8 cellular contexts compared by ENCODE assay signal in the genomic region with DNA sequence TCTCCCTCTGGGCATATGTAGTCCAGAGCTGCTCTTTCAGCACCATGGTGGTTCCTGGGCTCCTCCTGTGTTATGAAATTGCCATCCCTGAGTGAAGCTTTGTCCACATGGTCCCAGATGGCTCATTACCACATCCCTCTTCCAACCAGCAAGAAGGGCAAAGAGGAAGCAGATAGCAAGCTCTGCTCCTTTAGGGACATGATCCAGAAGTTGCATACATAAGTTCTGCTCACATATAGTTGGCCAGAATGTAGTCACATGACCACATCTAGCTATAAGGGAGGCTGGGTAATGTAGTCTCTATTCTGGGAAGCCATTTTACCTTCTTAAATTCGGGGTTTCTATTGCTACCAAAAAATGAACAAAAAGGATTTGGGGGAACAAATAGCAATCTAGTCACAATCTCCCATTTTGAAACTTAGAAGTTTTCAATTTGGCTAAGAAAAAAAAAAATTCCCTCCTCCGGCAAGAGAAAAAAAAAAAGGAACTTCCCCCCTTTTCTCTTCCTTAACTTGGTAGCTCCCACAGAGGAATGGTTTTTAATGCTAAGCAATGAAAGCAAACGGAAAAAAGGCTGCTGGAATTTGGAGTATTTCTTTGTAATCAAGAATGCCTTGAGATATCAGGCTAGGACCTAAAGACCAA.
A peak's percentile ranks its signal among the peaks of the same experiment; 100 is the strongest.
DNase-seq lines count a peak whose midpoint lies in the region; ATAC-seq and TF ChIP-seq lines count a peak whose summit lies in the region.

No MANE protein-coding gene starts in this region.

- peak overlapping the region; percentile 11; the same call in 1 of the 2 replicates for H3K9ac ChIP-seq in IMR-90 (ENCODE audit: low read depth, low read length)

- peaks cover 2% of the 10 kb centered on the region; the same call in 1 of the 2 replicates for H3K4me1 ChIP-seq in IMR-90 (ENCODE audit: control insufficient read depth, insufficient read depth, low read length)
- H3K4me1 ChIP-seq in heart left ventricle, result peaks cover 0 to 6% (median 0%) of the 10 kb centered on the region in 12 donors

- TF ChIP-seq RAD21 in IMR-90 (IDR thresholded peaks at IDR 0.05; ENCODE audit: low read length), result no peak

- no peaks in the 10 kb centered on the region for H3K4me1 Mint-ChIP-seq in T-helper 17 cell

- peak overlapping the region; percentile 32 to 99 for H4K8ac ChIP-seq in IMR-90 (ENCODE audit: low read depth in 2 of 2, low read length in 2 of 2)

- H3K27me3 ChIP-seq in IMR-90 (ENCODE audit: control insufficient read depth, insufficient read depth, low read length), result peaks cover 6% of the 10 kb centered on the region
- peaks cover 0 to 5% (median 0%) of the 10 kb centered on the region in 9 donors for H3K27me3 ChIP-seq in heart left ventricle

- no TSS peak for BruUV-seq in IMR-90 (replicated peaks; lab: Mats Ljungman, UMichigan)

- peak overlapping the region; percentile 48; the same call in 1 of the 2 replicates for H3K4me2 ChIP-seq in IMR-90 (ENCODE audit: low read depth, low read length)

- no peaks in the 10 kb centered on the region for H3K9me1 ChIP-seq in IMR-90 (ENCODE audit: insufficient read depth, low read length)

- H4K91ac ChIP-seq in IMR-90 (ENCODE audit: insufficient read depth, low read depth, low read length), result peak overlapping the region; percentile 89

- no peak overlapping the region for H3K27ac Mint-ChIP-seq in T-helper 17 cell

- no peaks in the 10 kb centered on the region for H3K79me1 ChIP-seq in IMR-90 (ENCODE audit: low read depth in 1 of 2, low read length in 2 of 2)

- intact Hi-C loops in IMR-90 (cut with micrococcal nuclease) (no loop called here), heart left ventricle (cut with DNase I) (no loop called here)

- H3K9me3 ChIP-seq in IMR-90 (ENCODE audit: control insufficient read depth, insufficient read depth, low read length), result no peaks in the 10 kb centered on the region
- no peaks in the 10 kb centered on the region for H3K9me3 ChIP-seq in T-helper 17 cell (ENCODE audit: control insufficient read depth, low read length, poor library complexity, severe bottlenecking)
- H3K9me3 ChIP-seq in heart left ventricle, result no peaks in the 10 kb centered on the region

- H3K36me3 ChIP-seq in IMR-90 (ENCODE audit: control insufficient read depth, insufficient read depth, low read length), result no peaks in the 10 kb centered on the region
- no peaks in the 10 kb centered on the region for H3K36me3 ChIP-seq in heart left ventricle

- no peak overlapping the region for H2AK5ac ChIP-seq in IMR-90 (ENCODE audit: low read depth, low read length)

- TF ChIP-seq CTCF in IMR-90 (conservative IDR thresholded peaks at IDR 0.05; ENCODE audit: low read depth, low read length) (no peak), heart left ventricle (IDR thresholded peaks at IDR 0.05) (no peak)

- CTCF ChIA-PET in IMR-90 (lab: Yijun Ruan, JAX), result no interaction called here

- no peaks in the 10 kb centered on the region for H3K36me3 Mint-ChIP-seq in T-helper 17 cell (ENCODE audit: low read depth)

- peak overlapping the region; percentile 99 for H4K5ac ChIP-seq in IMR-90 (ENCODE audit: low read depth, low read length)

- POLR2A ChIA-PET in IMR-90 (lab: Charles Lee; ENCODE audit: unreplicated experiment), result no interaction called here

- H2AK9ac ChIP-seq in IMR-90 (replicated peaks; ENCODE audit: low read depth, low read length, poor library complexity), result peak overlapping the region; percentile 51

- H4K20me1 ChIP-seq in IMR-90 (ENCODE audit: insufficient read depth, low read length), result no peaks in the 10 kb centered on the region

- H2BK15ac ChIP-seq in IMR-90 (ENCODE audit: low read depth, low read length), result peak overlapping the region; percentile 23; the same call in 1 of the 3 replicates

- TF ChIP-seq POLR2A in IMR-90 (IDR thresholded peaks at IDR 0.05; ENCODE audit: low read depth, low read length) (no peak), heart left ventricle (IDR thresholded peaks at IDR 0.05) (no peak)

- H3K4me3 Mint-ChIP-seq in T-helper 17 cell, result no peak overlapping the region

- dilution Hi-C loops in IMR-90 (cut with HindIII; ENCODE audit: low sequenced_read_pairs, unreplicated experiment), result no loop called here

- H3K27ac ChIP-seq in IMR-90 (ENCODE audit: insufficient read depth, low read length) (peak overlapping the region; percentile 27; the same call in 1 of the 2 replicates), heart left ventricle (peak overlapping the region in 2 of 12 donors; percentile 8 to 18)

- peak overlapping the region; percentile 77 for H3K14ac ChIP-seq in IMR-90 (replicated peaks; ENCODE audit: low read depth, low read length)

- ATAC-seq in IMR-90 (ENCODE audit: low read depth) (peak; percentile 99), T-helper 17 cell (peak; percentile 65), heart left ventricle (peak in 3 of 4 donors; percentile 84 to 94 (median 85)), HG03460 (IDR thresholded peaks at IDR 0.05; ENCODE audit: unreplicated experiment) (no peak)

- peak overlapping the region; percentile 94 for H2AFZ ChIP-seq in IMR-90 (replicated peaks; ENCODE audit: low read length, poor library complexity)

- H2BK120ac ChIP-seq in IMR-90 (ENCODE audit: low read depth, low read length), result peak overlapping the region; percentile 78

- no peak overlapping the region for H3K23ac ChIP-seq in IMR-90 (ENCODE audit: low read depth, low read length)

- in situ Hi-C loops in IMR-90 (cut with MboI; ENCODE audit: low sequenced_read_pairs), result no loop called here

- H2BK20ac ChIP-seq in IMR-90 (ENCODE audit: low read depth, low read length), result peak overlapping the region; percentile 45; the same call in 1 of the 2 replicates

- DNase-seq in DMS 273 treated with DMSO at 0.1 percent for 48 hours (lab: John Stamatoyannopoulos, UW) (peak; percentile 92), IMR-90 (peak; percentile 81), T-helper 17 cell (no peak), heart left ventricle (peak in 1 of 5 donors; percentile 34), retina (peak; percentile 63), activated gamma-delta T cell (lab: John Stamatoyannopoulos, UW) (no peak)
- no peak for DNase-seq in stimulated activated CD4-positive, alpha-beta T cell treated with anti-CD3 and anti-CD28 coated beads, Interleukin-12 subunit alpha, Interleukin-12 subunit beta, amount 100 ng/mL, for 4 hours

- H3K27me3 Mint-ChIP-seq in T-helper 17 cell, result no peaks in the 10 kb centered on the region

- WGBS in IMR-90 (ENCODE audit: extremely low coverage in 2 of 2, insufficient read length in 1 of 2), 2 experiments, result 0% methylated on average over 1 of the region's 3 CpGs; no CpG with 5 or more reads in 1 of the 2 experiments
- WGBS in heart left ventricle, 4 donors, result 12 to 26% (median 20%) methylated on average over 3 of the region's 3 CpGs

- H3K56ac ChIP-seq in IMR-90 (ENCODE audit: extremely low read depth, insufficient read depth, low read length), result no peak overlapping the region

- no peak overlapping the region for H3K4me3 ChIP-seq in IMR-90 (ENCODE audit: insufficient read depth, low read depth, low read length)
- H3K4me3 ChIP-seq in heart left ventricle, result peak overlapping the region in 3 of 12 donors; percentile 21 to 35 (median 26)

- H3K18ac ChIP-seq in IMR-90 (ENCODE audit: low read depth, low read length), result peak overlapping the region; percentile 96

- H3K4ac ChIP-seq in IMR-90 (ENCODE audit: low read depth, low read length), result peak overlapping the region; percentile 74

- H2BK5ac ChIP-seq in IMR-90 (ENCODE audit: low read depth, low read length, poor library complexity, severe bottlenecking), result peak overlapping the region; percentile 88

TF ChIP-seq in IMR-90, 13 proteins besides CTCF, POLR2A, EP300 and RAD21:
- TF ChIP-seq MXI1 (IDR thresholded peaks at IDR 0.05; ENCODE audit: borderline replicate concordance, low read depth, low read length) (no peak), RFX5 (IDR thresholded peaks at IDR 0.05; ENCODE audit: low read depth, low read length) (no peak), BHLHE40 (IDR thresholded peaks at IDR 0.05; ENCODE audit: low read depth, low read length) (peak; percentile 64), FOS (IDR thresholded peaks at IDR 0.05; ENCODE audit: low read depth, low read length) (no peak), CEBPB (IDR thresholded peaks at IDR 0.05; ENCODE audit: low read depth, low read length) (no peak), RCOR1 (IDR thresholded peaks at IDR 0.05; ENCODE audit: insufficient replicate concordance, low read length) (no peak), CHD1 (IDR thresholded peaks at IDR 0.05; ENCODE audit: low read depth, low read length) (no peak)
- TF ChIP-seq, protein P1, sequence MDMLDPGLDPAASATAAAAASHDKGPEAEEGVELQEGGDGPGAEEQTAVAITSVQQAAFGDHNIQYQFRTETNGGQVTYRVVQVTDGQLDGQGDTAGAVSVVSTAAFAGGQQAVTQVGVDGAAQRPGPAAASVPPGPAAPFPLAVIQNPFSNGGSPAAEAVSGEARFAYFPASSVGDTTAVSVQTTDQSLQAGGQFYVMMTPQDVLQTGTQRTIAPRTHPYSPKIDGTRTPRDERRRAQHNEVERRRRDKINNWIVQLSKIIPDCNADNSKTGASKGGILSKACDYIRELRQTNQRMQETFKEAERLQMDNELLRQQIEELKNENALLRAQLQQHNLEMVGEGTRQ (IDR thresholded peaks at IDR 0.05; ENCODE audit: low read depth, low read length), result peak; percentile 89

Comparison
In these comparisons a context has a peak if more than half of its experiments do, and no peak if none do; other contexts are left out.
1. DNase-seq: peak in DMS 273 treated with DMSO at 0.1 percent for 48 hours (single experiment), IMR-90 (single experiment) and retina (single experiment); none in T-helper 17 cell (0 of 3), activated gamma-delta T cell (single experiment) and stimulated activated CD4-positive, alpha-beta T cell treated with anti-CD3 and anti-CD28 coated beads, Interleukin-12 subunit alpha, Interleukin-12 subunit beta, amount 100 ng/mL, for 4 hours (single experiment).